Comparison of ENCODE assay signal across 20 cellular contexts in genomic region chr11:110119317-110119716, GRCh38. TPM values are rescaled to one million over a fixed set of nuclear protein-coding genes. Genes with fewer than 3 reads are reported as not detected.
DNase-seq lines count a peak whose midpoint lies in the region; ATAC-seq, FAIRE-seq and TF ChIP-seq lines count a peak whose summit lies in the region.
"Had no signal": no experiment of that assay in that cellular context is flagged by ENCODE, and none has a peak within 500 bp of the region (broad histone marks: within the 10 kb centered on the region; RNA-seq: fewer than 3 reads in every experiment).

No MANE protein-coding gene starts in this region.

- H3K4me3 ChIP-seq in neural progenitor cell, result no peak overlapping the region
- H3K4me3 ChIP-seq: A549, GM23248 had no signal

- H2AFZ ChIP-seq in neural progenitor cell (replicated peaks), result no peak overlapping the region
- H2AFZ ChIP-seq: GM23248 had no signal

- no peak for FAIRE-seq in GM12892 (lab: Jason Lieb, UNC)
- FAIRE-seq: A549, GM18507 had no signal

- no peaks in the 10 kb centered on the region for H3K36me3 ChIP-seq in neural progenitor cell

- no peak overlapping the region for H3K27ac ChIP-seq in neural progenitor cell
- H3K27ac ChIP-seq: A549, GM23248 had no signal

- H3K4me1 Mint-ChIP-seq in WTC11, result peaks cover 12% of the 10 kb centered on the region
- H3K4me1 Mint-ChIP-seq in neural progenitor cell, result peaks cover 23% of the 10 kb centered on the region
- H3K4me1 Mint-ChIP-seq in activated T-helper 2 cell treated with anti-CD3 and anti-CD28 coated beads, Interferon-gamma antibody, Interleukin-2, Interleukin-4, amounts not matched to agents 10 μg/mL and 5 μg/mL and 100 μg/mL, durations not matched to agents 14 hours and 24 hours and 36 hours (ENCODE audit: low read depth), result peaks cover under 1% of the 10 kb centered on the region
- H3K4me1 Mint-ChIP-seq: CD4-positive, alpha-beta memory T cell had no signal

- ATAC-seq in WTC11 (no peak), GM19351 (IDR thresholded peaks at IDR 0.05; ENCODE audit: unreplicated experiment) (no peak)
- ATAC-seq: A549, HCT116 had no signal

- H4K20me1 ChIP-seq in neural progenitor cell (ENCODE audit: low read depth), result peaks cover 5% of the 10 kb centered on the region

- H3K4me2 ChIP-seq in neural progenitor cell, result no peak overlapping the region
- H3K4me2 ChIP-seq: A549 had no signal

- H3K4me1 ChIP-seq in neural progenitor cell, result peaks cover 18% of the 10 kb centered on the region

- intact Hi-C loops in activated T-helper 2 cell treated with anti-CD3 and anti-CD28 coated beads, Interferon-gamma antibody, Interleukin-2, Interleukin-4, amounts not matched to agents 10 μg/mL and 5 μg/mL and 100 μg/mL, durations not matched to agents 14 hours and 24 hours and 36 hours (cut with micrococcal nuclease), result no loop called here

- CTCF ChIA-PET in WTC11 (lab: Charles Lee), result no interaction called here

- H3K9me3 Mint-ChIP-seq in WTC11 (no peaks in the 10 kb centered on the region), neural progenitor cell (no peaks in the 10 kb centered on the region)
- H3K9me3 Mint-ChIP-seq in activated T-helper 2 cell treated with anti-CD3 and anti-CD28 coated beads, Interferon-gamma antibody, Interleukin-2, Interleukin-4, amounts not matched to agents 10 μg/mL and 5 μg/mL and 100 μg/mL, durations not matched to agents 14 hours and 24 hours and 36 hours, result no peaks in the 10 kb centered on the region
- H3K9me3 Mint-ChIP-seq: CD4-positive, alpha-beta memory T cell; H9 had no signal

- H3K4me3 Mint-ChIP-seq in WTC11 (no peak overlapping the region), neural progenitor cell (no peak overlapping the region)
- H3K4me3 Mint-ChIP-seq in activated T-helper 2 cell treated with anti-CD3 and anti-CD28 coated beads, Interferon-gamma antibody, Interleukin-2, Interleukin-4, amounts not matched to agents 10 μg/mL and 5 μg/mL and 100 μg/mL, durations not matched to agents 14 hours and 24 hours and 36 hours (ENCODE audit: low read depth), result no peak overlapping the region
- H3K4me3 Mint-ChIP-seq: CD4-positive, alpha-beta memory T cell; H9 had no signal

- DNase-seq in GM12892 (ENCODE audit: insufficient read length) (no peak), WTC11 (ENCODE audit: low spot score) (no peak), neural progenitor cell (ENCODE audit: low spot score) (no peak), NCI-H748 (lab: John Stamatoyannopoulos, UW; ENCODE audit: unreplicated experiment) (no peak), islet precursor cell (no peak)
- no peak for DNase-seq in activated T-helper 2 cell treated with anti-CD3 and anti-CD28 coated beads, Interferon-gamma antibody, Interleukin-2, Interleukin-4, amounts not matched to agents 10 μg/mL and 5 μg/mL and 100 μg/mL, durations not matched to agents 14 hours and 24 hours and 36 hours (ENCODE audit: low spot score)
- DNase-seq: 8988T; C1 segment of cervical spinal cord; Calu3; CD4-positive, alpha-beta memory T cell; COR-L47; DMS53; DMS79 treated with DMSO at 0.1 percent for 48 hours; GF-D8; GM23248; H9 had no signal

- H3K27me3 ChIP-seq in neural progenitor cell, result no peaks in the 10 kb centered on the region

- H3K79me2 ChIP-seq in neural progenitor cell (ENCODE audit: low read depth), result peaks cover 15% of the 10 kb centered on the region

- no peak overlapping the region for H3K9ac ChIP-seq in neural progenitor cell
- H3K9ac ChIP-seq: GM23248 had no signal

- no peaks in the 10 kb centered on the region for H3F3A ChIP-seq in neural progenitor cell (ENCODE audit: low read depth)

- H3K36me3 Mint-ChIP-seq in WTC11 (no peaks in the 10 kb centered on the region), neural progenitor cell (peaks cover 14% of the 10 kb centered on the region)
- H3K36me3 Mint-ChIP-seq in activated T-helper 2 cell treated with anti-CD3 and anti-CD28 coated beads, Interferon-gamma antibody, Interleukin-2, Interleukin-4, amounts not matched to agents 10 μg/mL and 5 μg/mL and 100 μg/mL, durations not matched to agents 14 hours and 24 hours and 36 hours (ENCODE audit: low read depth), result peaks cover 5% of the 10 kb centered on the region
- H3K36me3 Mint-ChIP-seq: CD4-positive, alpha-beta memory T cell had no signal

- TF ChIP-seq CTCF in WTC11 (IDR thresholded peaks at IDR 0.05) (no peak), neural progenitor cell (IDR thresholded peaks at IDR 0.05) (no peak)

- no peaks in the 10 kb centered on the region for H3K9me3 ChIP-seq in neural progenitor cell (ENCODE audit: low read depth)
- H3K9me3 ChIP-seq: A549 had no signal

- H3K27ac Mint-ChIP-seq in WTC11 (peak overlapping the region; percentile 18; the same call in 1 of the 2 replicates), neural progenitor cell (peak overlapping the region; percentile 38)
- no peak overlapping the region for H3K27ac Mint-ChIP-seq in activated T-helper 2 cell treated with anti-CD3 and anti-CD28 coated beads, Interferon-gamma antibody, Interleukin-2, Interleukin-4, amounts not matched to agents 10 μg/mL and 5 μg/mL and 100 μg/mL, durations not matched to agents 14 hours and 24 hours and 36 hours

- TF ChIP-seq POLR2A in GM12892 (IDR thresholded peaks at IDR 0.05; ENCODE audit: low read depth, low read length), result peak; percentile 40

- POLR2A ChIA-PET in WTC11 (lab: Charles Lee), result interaction anchor here (0.6 kb wide), 1 partner anchor 1546 kb away, joined by 3 read pairs; no protein-coding TSS in a partner anchor

- H3K27me3 Mint-ChIP-seq in WTC11 (ENCODE audit: low read depth) (no peaks in the 10 kb centered on the region), neural progenitor cell (ENCODE audit: insufficient read depth, low read depth) (no peaks in the 10 kb centered on the region)
- H3K27me3 Mint-ChIP-seq in activated T-helper 2 cell treated with anti-CD3 and anti-CD28 coated beads, Interferon-gamma antibody, Interleukin-2, Interleukin-4, amounts not matched to agents 10 μg/mL and 5 μg/mL and 100 μg/mL, durations not matched to agents 14 hours and 24 hours and 36 hours (ENCODE audit: low read depth), result no peaks in the 10 kb centered on the region

TF ChIP-seq in WTC11, 78 proteins besides CTCF, POLR2A, EP300 and RAD21:
- TF ChIP-seq NFE2L1 (CRISPR knock-in tag; IDR thresholded peaks at IDR 0.05), result no peak
- no peak for TF ChIP-seq ZNF396 (CRISPR knock-in tag; IDR thresholded peaks at IDR 0.05; ENCODE audit: borderline replicate concordance)
- TF ChIP-seq ZNF121 (CRISPR knock-in tag; IDR thresholded peaks at IDR 0.05), result no peak

RNA-seq across cellular contexts. Expression of gene ZC3H12C, which starts 26.1 kb away (rescaled TPM):
- polyA plus RNA-seq in GM12892 (2012; ENCODE audit: missing spikeins), result 15.0 TPM
- total RNA-seq in WTC11 (2021), result 2.4 to 3.1 TPM (median 2.8 TPM) in 3 replicates
- total RNA-seq in neural progenitor cell (ENCODE audit: low replicate concordance), result 28.8 and 31.8 TPM in 2 replicates
- 16.7 and 17.5 TPM in 2 replicates for total RNA-seq in activated T-helper 2 cell treated with anti-CD3 and anti-CD28 coated beads, Interferon-gamma antibody, Interleukin-2, Interleukin-4, amounts not matched to agents 10 μg/mL and 5 μg/mL and 100 μg/mL, durations not matched to agents 14 hours and 24 hours and 36 hours
- polyA plus RNA-seq: CD4-positive, alpha-beta memory T cell had no signal
